In the genomic region with DNA sequence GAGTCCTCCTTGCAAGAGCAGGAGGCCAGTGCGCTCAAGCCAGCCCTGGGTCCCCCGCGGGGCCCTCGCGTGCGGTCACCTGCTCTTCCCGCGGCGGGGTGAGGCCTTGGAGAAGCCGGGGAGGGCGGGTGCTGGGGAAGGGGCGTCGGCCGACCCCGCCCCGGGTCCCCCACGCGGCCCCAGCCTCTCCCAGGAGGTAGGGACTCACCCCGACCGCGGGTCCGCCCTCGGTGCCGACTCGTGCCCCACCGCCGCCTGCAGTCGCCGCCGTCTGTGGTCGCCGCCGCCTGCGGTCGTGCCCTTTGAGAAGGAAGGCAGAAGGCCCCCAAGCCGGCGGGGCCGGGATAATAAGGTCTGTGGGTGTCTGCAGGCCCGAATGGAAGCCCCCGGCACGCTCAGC, we compare ENCODE assay signal across 15 cellular contexts. TPM values are rescaled to one million over a fixed set of nuclear protein-coding genes. Genes with fewer than 3 reads are reported as not detected.
DNase-seq lines count a peak whose midpoint lies in the region; ATAC-seq and TF ChIP-seq lines count a peak whose summit lies in the region.
"Had no signal": no experiment of that assay in that cellular context is flagged by ENCODE, and none has a peak within 500 bp of the region (broad histone marks: within the 10 kb centered on the region; RNA-seq: fewer than 3 reads in every experiment).

No MANE protein-coding gene starts in this region.

- H3K9ac ChIP-seq in ES-I3 (ENCODE audit: low read depth, low read length), result peak overlapping the region; percentile 9; the same call in 1 of the 2 replicates

- TF ChIP-seq CTCF in CD14-positive monocyte (IDR thresholded peaks at IDR 0.05) (no peak), uterus (IDR thresholded peaks at IDR 0.05) (no peak)

- H3K4me3 ChIP-seq in aorta (ENCODE audit: low read length in 2 of 2) (no peak overlapping the region), uterus (no peak overlapping the region)
- H3K4me3 ChIP-seq: GM12878 had no signal

- CTCF ChIA-PET in activated CD4-positive, alpha-beta T cell treated with anti-CD3 and anti-CD28 coated beads for 36 hours (lab: Charles Lee), result no interaction called here

- peaks cover 34 to 44% of the 10 kb centered on the region in 2 donors for H3K36me3 Mint-ChIP-seq in CD14-positive monocyte
- no peaks in the 10 kb centered on the region for H3K36me3 Mint-ChIP-seq in activated CD4-positive, alpha-beta T cell treated with anti-CD3 and anti-CD28 coated beads for 36 hours (ENCODE audit: low read depth)
- H3K36me3 Mint-ChIP-seq: CD4-positive, CD25-positive, alpha-beta regulatory T cell; CD8-positive, alpha-beta T cell had no signal

- H3K9me3 Mint-ChIP-seq in CD14-positive monocyte, result peaks cover 3 to 13% (median 5%) of the 10 kb centered on the region in 7 donors
- peaks cover 2% of the 10 kb centered on the region for H3K9me3 Mint-ChIP-seq in activated CD4-positive, alpha-beta T cell treated with anti-CD3 and anti-CD28 coated beads for 36 hours (ENCODE audit: low read depth)
- H3K9me3 Mint-ChIP-seq: CD8-positive, alpha-beta T cell had no signal

- peaks cover 6% of the 10 kb centered on the region for H3K4me1 Mint-ChIP-seq in CD14-positive monocyte
- H3K4me1 Mint-ChIP-seq in activated CD4-positive, alpha-beta T cell treated with anti-CD3 and anti-CD28 coated beads for 36 hours, result no peaks in the 10 kb centered on the region
- H3K4me1 Mint-ChIP-seq: CD4-positive, CD25-positive, alpha-beta regulatory T cell had no signal

- H3K4me1 ChIP-seq in ES-I3 (ENCODE audit: insufficient read depth, low read length) (no peaks in the 10 kb centered on the region), aorta (ENCODE audit: control insufficient read depth in 1 of 2, insufficient read depth in 2 of 2, low read length in 2 of 2) (no peaks in the 10 kb centered on the region), uterus (no peaks in the 10 kb centered on the region)
- H3K4me1 ChIP-seq: Caco-2 had no signal

- H3K36me3 ChIP-seq in ES-I3 (ENCODE audit: insufficient read depth, low read length), result no peaks in the 10 kb centered on the region
- H3K36me3 ChIP-seq in aorta (ENCODE audit: control insufficient read depth in 1 of 2, insufficient read depth in 2 of 2, low read length in 1 of 2), result no peaks in the 10 kb centered on the region
- H3K36me3 ChIP-seq in uterus, result no peaks in the 10 kb centered on the region

- intact Hi-C loops in CD14-positive monocyte (cut with micrococcal nuclease), result no loop called here
- intact Hi-C loops in posterior vena cava (cut with DNase I), result no loop called here
- intact Hi-C loops in aorta (cut with DNase I), result no loop called here
- intact Hi-C loops in uterus (cut with DNase I; ENCODE audit: low total_unique reads), result no loop called here
- intact Hi-C loops in activated CD4-positive, alpha-beta T cell treated with anti-CD3 and anti-CD28 coated beads for 36 hours (cut with DNase I, micrococcal nuclease), result no loop called here

- ATAC-seq in aorta (ENCODE audit: low FRiP score), result peak; percentile 38
- ATAC-seq in activated CD4-positive, alpha-beta T cell treated with anti-CD3 and anti-CD28 coated beads for 36 hours, result no peak
- ATAC-seq: CD8-positive, alpha-beta T cell; GM12878 had no signal

- POLR2A ChIA-PET in activated CD4-positive, alpha-beta T cell treated with anti-CD3 and anti-CD28 coated beads for 36 hours (lab: Charles Lee), result no interaction called here

- no peaks in the 10 kb centered on the region for H3K27me3 ChIP-seq in aorta (ENCODE audit: control insufficient read depth in 1 of 2, insufficient read depth in 2 of 2, low read length in 1 of 2)
- no peaks in the 10 kb centered on the region for H3K27me3 ChIP-seq in uterus

- no peak overlapping the region for H3K27ac Mint-ChIP-seq in CD14-positive monocyte
- no peak overlapping the region for H3K27ac Mint-ChIP-seq in activated CD4-positive, alpha-beta T cell treated with anti-CD3 and anti-CD28 coated beads for 36 hours
- H3K27ac Mint-ChIP-seq: CD4-positive, CD25-positive, alpha-beta regulatory T cell; CD8-positive, alpha-beta T cell had no signal

- H3K4me3 Mint-ChIP-seq in CD14-positive monocyte, result peak overlapping the region; percentile 5 to 55
- H3K4me3 Mint-ChIP-seq in activated CD4-positive, alpha-beta T cell treated with anti-CD3 and anti-CD28 coated beads for 36 hours, result no peak overlapping the region
- H3K4me3 Mint-ChIP-seq: CD4-positive, CD25-positive, alpha-beta regulatory T cell; CD8-positive, alpha-beta T cell had no signal

- DNase-seq in CD14-positive monocyte (ENCODE audit: low spot score) (no peak), posterior vena cava (ENCODE audit: low spot score) (peak; percentile 49), aorta (no peak), uterus (no peak)
- no peak for DNase-seq in activated CD4-positive, alpha-beta T cell treated with anti-CD3 and anti-CD28 coated beads for 36 hours
- DNase-seq: Caco-2; CD4-positive, CD25-positive, alpha-beta regulatory T cell; CD8-positive, alpha-beta T cell; DMS153; DND-41; GDM1; GOT3; HCEC 1CT had no signal

- H3K27ac ChIP-seq in aorta (ENCODE audit: low read depth in 1 of 2, low read length in 2 of 2) (no peak overlapping the region), uterus (no peak overlapping the region)

- 0 out of 2 replicates have a peak, but pooled peaks cover 1% of the 10 kb centered on the region for H3K9me3 ChIP-seq in ES-I3 (ENCODE audit: control insufficient read depth, insufficient read depth, low read length)
- peaks cover 4% of the 10 kb centered on the region for H3K9me3 ChIP-seq in aorta (ENCODE audit: control insufficient read depth, low read length)
- H3K9me3 ChIP-seq in uterus, result no peaks in the 10 kb centered on the region
- H3K9me3 ChIP-seq: Caco-2 had no signal

- peaks cover 0 to 6% (median 2%) of the 10 kb centered on the region in 3 donors for H3K27me3 Mint-ChIP-seq in CD14-positive monocyte (ENCODE audit: low read depth in 3 of 3)
- peaks cover 15% of the 10 kb centered on the region for H3K27me3 Mint-ChIP-seq in activated CD4-positive, alpha-beta T cell treated with anti-CD3 and anti-CD28 coated beads for 36 hours

- 34 to 48% methylated on average over 41 of the region's 41 CpGs for WGBS in aorta, 2 donors

- no peak for TF ChIP-seq POLR2A in uterus (IDR thresholded peaks at IDR 0.05)

RNA-seq across cellular contexts. Expression of gene SERPINB8, which starts 32.7 kb away (rescaled TPM):
- 100 to 1,000 TPM; 115 to 141 TPM for polyA plus RNA-seq in CD14-positive monocyte
- total RNA-seq in posterior vena cava, result 10 to 100 TPM; 19.6 to 31.1 TPM
- total RNA-seq in aorta, result 10 to 100 TPM; 17.9 to 34.8 TPM
- 10 to 100 TPM; 11.5 to 11.8 TPM for polyA plus RNA-seq in aorta
- 10 to 100 TPM in 2 of 4 donors, 1 to 10 TPM in 2; 2.3 to 15.0 (median 7.0) TPM for total RNA-seq in uterus
- total RNA-seq in activated CD4-positive, alpha-beta T cell treated with anti-CD3 and anti-CD28 coated beads for 36 hours, result 10 to 100 TPM; 16.0 to 17.1 TPM

RNA-seq across cellular contexts. Expression of gene HMSD, which starts 53.5 kb away (rescaled TPM):
- polyA plus RNA-seq in CD14-positive monocyte (not detected), aorta (under 1 TPM in 1 of 2 donors, not detected in 1; 0.25 TPM)
- total RNA-seq in posterior vena cava (not detected), aorta (under 1 TPM; 0.16 to 0.60 TPM), uterus (under 1 TPM in 1 of 4 donors, not detected in 3; 0.28 TPM)
- 10 to 100 TPM; 18.8 to 26.7 TPM for total RNA-seq in activated CD4-positive, alpha-beta T cell treated with anti-CD3 and anti-CD28 coated beads for 36 hours
- total RNA-seq: Caco-2; CD4-positive, CD25-positive, alpha-beta regulatory T cell; CD8-positive, alpha-beta T cell had no signal
- polyA plus RNA-seq: CD4-positive, CD25-positive, alpha-beta regulatory T cell had no signal

Comparison
In these comparisons a context has a peak if more than half of its experiments do, and no peak if none do; other contexts are left out.
1. RNA of gene HMSD, which starts 53.5 kb away (total RNA-seq): 18.8 to 26.7 TPM in activated CD4-positive, alpha-beta T cell treated with anti-CD3 and anti-CD28 coated beads for 36 hours; 0.16 to 0.60 TPM in aorta, 0.28 TPM in uterus and not detected in posterior vena cava; every median in the first group is over 10 times any median in the second.